22 cellular contexts compared by ENCODE assay signal in the genomic region with DNA sequence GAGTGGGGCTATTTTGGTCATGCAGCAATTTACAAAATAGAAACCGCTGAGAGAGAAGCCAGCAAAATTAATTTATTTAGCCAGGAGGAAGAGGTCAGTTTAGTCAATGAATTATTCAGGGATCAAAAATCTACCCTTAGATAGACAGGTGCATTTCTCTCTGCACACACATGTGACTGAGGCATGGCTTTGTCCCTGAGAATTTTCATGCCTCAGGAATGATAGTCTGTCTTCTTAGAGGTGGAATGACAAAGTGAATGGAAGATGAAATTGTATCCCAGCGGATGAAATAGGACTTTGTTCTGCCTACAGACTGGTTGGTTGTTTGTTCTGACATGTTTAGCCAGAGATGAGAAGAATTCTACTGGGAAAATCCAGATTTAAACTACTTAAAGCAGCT.
"Had no signal": no experiment of that assay in that cellular context is flagged by ENCODE, and none has a peak within 500 bp of the region (broad histone marks: within the 10 kb centered on the region; RNA-seq: fewer than 3 reads in every experiment).

No MANE protein-coding gene starts in this region.

- H3K27ac ChIP-seq: SJSA1 had no signal

- H3K4me2 ChIP-seq: SK-N-SH had no signal

- H3K27me3 ChIP-seq: SJSA1 had no signal

- H3K4me1 ChIP-seq: SJSA1 had no signal

- FAIRE-seq: RCC 7860 had no signal

- H3K9me3 ChIP-seq: SJSA1, SK-N-SH had no signal

- DNase-seq: IMR-90, Karpas-422, KG1, MM.1S, NCI-H1092 treated with DMSO at 0.1 percent for 48 hours, NCI-H1436, NCI-H187, NCI-H2029, NCI-H2081 treated with DMSO at 0.1 percent for 48 hours, NCI-H2171, NCI-H226, NCI-H446, NCI-H510A, NCI-H524 treated with DMSO at 0.1 percent for 48 hours, NCI-H69, NCI-H774, Right ventricle myocardium superior, RPMI8226, SIG-M5, SK-N-SH had no signal

- H3K9ac ChIP-seq: SK-N-SH had no signal

- H3K4me3 ChIP-seq: SJSA1 had no signal
